Comparison of ENCODE assay signal across 18 cellular contexts in the genomic region with DNA sequence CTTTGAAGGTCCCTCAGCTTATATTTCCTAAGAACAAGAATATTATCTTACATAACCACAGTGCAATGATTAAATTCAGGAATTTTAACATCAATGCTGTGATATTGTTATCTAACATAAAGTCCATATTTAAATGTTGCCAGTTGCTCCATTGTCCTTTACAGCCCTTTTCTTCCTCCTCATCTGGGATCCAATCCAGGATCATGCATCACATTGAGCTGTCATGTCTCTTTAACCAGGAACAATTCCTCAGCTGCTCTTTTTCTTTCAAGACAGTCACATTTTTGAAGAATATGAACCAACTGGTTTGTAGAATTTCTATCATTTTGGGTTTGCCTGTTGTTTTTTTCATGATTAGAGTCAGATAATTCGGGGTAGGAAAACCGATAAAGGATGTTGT. TPM values are rescaled to one million over a fixed set of nuclear protein-coding genes. Genes with fewer than 3 reads are reported as not detected.
DNase-seq lines count a peak whose midpoint lies in the region; ATAC-seq, FAIRE-seq and TF ChIP-seq lines count a peak whose summit lies in the region.
"Had no signal": no experiment of that assay in that cellular context is flagged by ENCODE, and none has a peak within 500 bp of the region (broad histone marks: within the 10 kb centered on the region; RNA-seq: fewer than 3 reads in every experiment).

No MANE protein-coding gene starts in this region.

- H3K9me3 ChIP-seq in CD8-positive, alpha-beta T cell (ENCODE audit: low read length): no peaks in the 10 kb centered on the region
- H3K9me3 ChIP-seq: heart right ventricle, vagina had no signal

- H3K4me3 Mint-ChIP-seq in CD8-positive, alpha-beta T cell: no peak overlapping the region

- peaks cover 3% of the 10 kb centered on the region for H3K36me3 Mint-ChIP-seq in CD8-positive, alpha-beta T cell
- H3K36me3 Mint-ChIP-seq in activated naive CD4-positive, alpha-beta T cell treated with anti-CD3 and anti-CD28 coated beads, Interleukin-2, amount 50 U/mL, for 72 hours: peaks cover 4 to 5% of the 10 kb centered on the region in 2 donors

- peak; percentile 48 for FAIRE-seq in GM19239 (lab: Jason Lieb, UNC)

- TF ChIP-seq CTCF in CD8-positive, alpha-beta T cell (IDR thresholded peaks at IDR 0.05): no peak

- no peak for ATAC-seq in CD8-positive, alpha-beta T cell
- ATAC-seq in activated naive CD4-positive, alpha-beta T cell treated with anti-CD3 and anti-CD28 coated beads, Interleukin-2, amount 50 U/mL, for 72 hours: no peak
- no peak for ATAC-seq in left lobe of liver
- ATAC-seq: esophagus mucosa, heart right ventricle had no signal

- peaks cover 4% of the 10 kb centered on the region for H3K9me3 Mint-ChIP-seq in CD8-positive, alpha-beta T cell
- H3K9me3 Mint-ChIP-seq in activated naive CD4-positive, alpha-beta T cell treated with anti-CD3 and anti-CD28 coated beads, Interleukin-2, amount 50 U/mL, for 72 hours: no peaks in the 10 kb centered on the region

- H3K27me3 ChIP-seq in CD8-positive, alpha-beta T cell (ENCODE audit: insufficient read depth, low read length): no peaks in the 10 kb centered on the region
- H3K27me3 ChIP-seq: vagina had no signal

- CTCF ChIA-PET in CD8-positive, alpha-beta T cell (lab: Charles Lee): interaction anchor here (0.9 to 2.2 kb wide), 3 partner anchors 12 to 40 kb away, joined by 3 to 10 read pairs (median 4); no protein-coding TSS in a partner anchor

- no peaks in the 10 kb centered on the region for H3K27me3 Mint-ChIP-seq in CD8-positive, alpha-beta T cell (ENCODE audit: low read depth)

- H3K27ac Mint-ChIP-seq in CD8-positive, alpha-beta T cell: peak overlapping the region; percentile 99
- H3K27ac Mint-ChIP-seq in activated naive CD4-positive, alpha-beta T cell treated with anti-CD3 and anti-CD28 coated beads, Interleukin-2, amount 50 U/mL, for 72 hours: peak overlapping the region; percentile 97 to 99

- intact Hi-C loops in CD8-positive, alpha-beta T cell (cut with DNase I, micrococcal nuclease): loop anchor here in 1 of 2 experiments (5.0 kb wide), 1 partner anchor 40 kb away; no protein-coding TSS in a partner anchor

- peaks cover 53% of the 10 kb centered on the region for H3K4me1 ChIP-seq in CD8-positive, alpha-beta T cell (ENCODE audit: insufficient read depth, low read length)
- H3K4me1 ChIP-seq: parathyroid adenoma had no signal

- no peak overlapping the region for H3K27ac ChIP-seq in CD8-positive, alpha-beta T cell (ENCODE audit: low read depth, low read length)
- H3K27ac ChIP-seq: parathyroid adenoma, vagina, WERI-Rb-1 had no signal

- peaks cover 70% of the 10 kb centered on the region for H3K4me1 Mint-ChIP-seq in CD8-positive, alpha-beta T cell (ENCODE audit: low read depth)

- no peak for DNase-seq in CD8-positive, alpha-beta T cell
- DNase-seq in GM19239 (ENCODE audit: insufficient read length, low spot score) (no peak), myocyte (ENCODE audit: low read depth) (peak; percentile 49), left lobe of liver (ENCODE audit: low spot score) (no peak), midbrain (lab: John Stamatoyannopoulos, UW) (no peak)
- no peak for DNase-seq in activated naive CD4-positive, alpha-beta T cell treated with anti-CD3 and anti-CD28 coated beads, Interleukin-2, amount 50 U/mL, for 72 hours (ENCODE audit: low spot score in 2 of 2)
- no peak for DNase-seq in activated CD8-positive, alpha-beta memory T cell treated with anti-CD3 and anti-CD28 coated beads for 24 hours
- DNase-seq: activated T-cell treated with anti-CD3 and anti-CD28 coated beads, Interleukin-2, amount 50 U/mL, for 4 hours; heart right ventricle; NCI-H1694; NCI-H510A; WERI-Rb-1 had no signal

- H3K36me3 ChIP-seq in CD8-positive, alpha-beta T cell (ENCODE audit: insufficient read depth, low read length): no peaks in the 10 kb centered on the region
- H3K36me3 ChIP-seq: heart right ventricle, vagina, WERI-Rb-1 had no signal

- POLR2A ChIA-PET in CD8-positive, alpha-beta T cell (lab: Charles Lee): interaction anchor here (0.9 to 1.2 kb wide), 3 partner anchors 11 to 105 kb away, joined by 3 to 4 read pairs (median 4); no protein-coding TSS in a partner anchor

- no peak overlapping the region for H3K4me3 ChIP-seq in CD8-positive, alpha-beta T cell (ENCODE audit: low read depth, low read length)
- H3K4me3 ChIP-seq: heart right ventricle, skin epidermis, vagina had no signal

RNA-seq across cellular contexts. Expression of a gene that starts 12.0 kb away (rescaled TPM):
- total RNA-seq in CD8-positive, alpha-beta T cell: 1,000 to 10,000 TPM; 2,374 to 2,465 TPM
- over 10,000 TPM in 1 of 2 donors, 1,000 to 10,000 TPM in 1; 8,550 to 11,762 TPM for total RNA-seq in activated naive CD4-positive, alpha-beta T cell treated with anti-CD3 and anti-CD28 coated beads, Interleukin-2, amount 50 U/mL, for 72 hours
- total RNA-seq in myocyte: 2,306 and 4,478 TPM in 2 replicates
- 5,381 TPM for polyA plus RNA-seq in myocyte (2012)
- total RNA-seq in left lobe of liver: 442 TPM

RNA-seq across cellular contexts. Expression of a gene that starts 57.5 kb away (rescaled TPM):
- not detected for total RNA-seq in CD8-positive, alpha-beta T cell
- under 1 TPM in 1 of 2 donors, not detected in 1; 0.41 TPM for total RNA-seq in activated naive CD4-positive, alpha-beta T cell treated with anti-CD3 and anti-CD28 coated beads, Interleukin-2, amount 50 U/mL, for 72 hours
- 0.40 and 6.3 TPM in 2 replicates for total RNA-seq in myocyte
- 0.04 TPM for polyA plus RNA-seq in myocyte (2012)
- not detected for total RNA-seq in left lobe of liver
- total RNA-seq: activated T-cell treated with anti-CD3 and anti-CD28 coated beads, Interleukin-2, amount 50 U/mL, for 4 hours; esophagus mucosa; kidney epithelial cell; mucosa of gallbladder; vagina had no signal
- polyA plus RNA-seq: heart right ventricle had no signal
